ENCODE assay signal across 17 cellular contexts in genomic region chr17:77273397-77274136, GRCh38.
DNase-seq lines count a peak whose midpoint lies in the region; ATAC-seq and TF ChIP-seq lines count a peak whose summit lies in the region.
"Had no signal": no experiment of that assay in that cellular context is flagged by ENCODE, and none has a peak within 500 bp of the region (broad histone marks: within the 10 kb centered on the region; RNA-seq: fewer than 3 reads in every experiment).

No MANE protein-coding gene starts in this region.

- H3K9ac ChIP-seq in MM.1S (ENCODE audit: low read length) = no peak overlapping the region

- ATAC-seq in activated CD8-positive, alpha-beta memory T cell treated with anti-CD3 and anti-CD28 coated beads, Interleukin-2, amount 10 ng/mL, durations not matched to agents 7 days and 5 days = peak; percentile 39
- peak; percentile 84 for ATAC-seq in stimulated activated naive CD8-positive, alpha-beta T cell treated with anti-CD3 and anti-CD28 coated beads, Interleukin-15, Interleukin-2, amounts not matched to agents 100 U/mL and 50 U/mL, for 24 hours
- ATAC-seq in GM18868 (IDR thresholded peaks at IDR 0.05; ENCODE audit: unreplicated experiment) = no peak
- ATAC-seq: heart left ventricle, Right ventricle myocardium inferior, T-cell had no signal

- CTCF ChIA-PET in activated CD8-positive, alpha-beta memory T cell treated with anti-CD3 and anti-CD28 coated beads, Interleukin-2, amount 10 ng/mL, durations not matched to agents 7 days and 5 days (lab: Charles Lee) = no interaction called here

- H3K79me2 ChIP-seq in MM.1S (ENCODE audit: low read length) = no peaks in the 10 kb centered on the region

- no peak for DNase-seq in activated CD8-positive, alpha-beta memory T cell treated with anti-CD3 and anti-CD28 coated beads, Interleukin-2, amount 10 ng/mL, durations not matched to agents 7 days and 5 days
- no peak for DNase-seq in activated CD8-positive, alpha-beta memory T cell treated with anti-CD3 and anti-CD28 coated beads for 24 hours
- peak; percentile 79 for DNase-seq in NB4 (ENCODE audit: low read depth)
- DNase-seq in glomerular visceral epithelial cell (ENCODE audit: extremely low spot score) = peak; percentile 46
- no peak for DNase-seq in stimulated activated naive CD8-positive, alpha-beta T cell treated with anti-CD3 and anti-CD28 coated beads, Interleukin-15, Interleukin-2, amounts not matched to agents 100 U/mL and 50 U/mL, for 24 hours
- DNase-seq in MM.1S = no peak
- DNase-seq in NCI-H146 treated with DMSO at 0.1 percent for 48 hours (lab: John Stamatoyannopoulos, UW; ENCODE audit: unreplicated experiment) = no peak
- DNase-seq: C1 segment of cervical spinal cord, heart left ventricle, immature natural killer cell, NCI-H2081, NCI-H446 treated with DMSO at 0.1 percent for 48 hours, ovary, T-cell had no signal

- no peaks in the 10 kb centered on the region for H3K9me3 Mint-ChIP-seq in activated CD8-positive, alpha-beta memory T cell treated with anti-CD3 and anti-CD28 coated beads, Interleukin-2, amount 10 ng/mL, durations not matched to agents 7 days and 5 days (ENCODE audit: low read depth)
- H3K9me3 Mint-ChIP-seq: activated naive CD4-positive, alpha-beta T cell treated with anti-CD3 and anti-CD28 coated beads, Interleukin-2, amount 50 U/mL, for 24 hours; immature natural killer cell; T-cell had no signal

- H3K36me3 ChIP-seq in MM.1S (replicated peaks; ENCODE audit: insufficient read depth, low read length) = no peaks in the 10 kb centered on the region
- H3K36me3 ChIP-seq: heart left ventricle, ovary had no signal

- no peaks in the 10 kb centered on the region for H3K4me1 Mint-ChIP-seq in activated CD8-positive, alpha-beta memory T cell treated with anti-CD3 and anti-CD28 coated beads, Interleukin-2, amount 10 ng/mL, durations not matched to agents 7 days and 5 days
- H3K4me1 Mint-ChIP-seq: activated naive CD4-positive, alpha-beta T cell treated with anti-CD3 and anti-CD28 coated beads, Interleukin-2, amount 50 U/mL, for 24 hours; immature natural killer cell had no signal

- H3K4me3 Mint-ChIP-seq in activated CD8-positive, alpha-beta memory T cell treated with anti-CD3 and anti-CD28 coated beads, Interleukin-2, amount 10 ng/mL, durations not matched to agents 7 days and 5 days = no peak overlapping the region
- H3K4me3 Mint-ChIP-seq: activated naive CD4-positive, alpha-beta T cell treated with anti-CD3 and anti-CD28 coated beads, Interleukin-2, amount 50 U/mL, for 24 hours; immature natural killer cell; T-cell had no signal

- no peak overlapping the region for H3K4me2 ChIP-seq in MM.1S (ENCODE audit: low read depth, low read length)

- H3K4me3 ChIP-seq in NB4 (ENCODE audit: low read depth, low read length) (no peak overlapping the region), MM.1S (ENCODE audit: low read length) (no peak overlapping the region)
- H3K4me3 ChIP-seq: ovary had no signal

- no peaks in the 10 kb centered on the region for H3F3A ChIP-seq in MM.1S (ENCODE audit: insufficient read depth, low read length)

- peaks cover 7% of the 10 kb centered on the region for H3K27me3 ChIP-seq in MM.1S (replicated peaks; ENCODE audit: insufficient read depth, low read length)
- H3K27me3 ChIP-seq: ovary had no signal

- H2AFZ ChIP-seq in MM.1S (ENCODE audit: low read length) = no peak overlapping the region

- no peaks in the 10 kb centered on the region for H3K4me1 ChIP-seq in MM.1S (ENCODE audit: low read length)

- no peaks in the 10 kb centered on the region for H3K9me2 ChIP-seq in MM.1S (replicated peaks; ENCODE audit: insufficient read depth, low read length)

- peaks cover 30% of the 10 kb centered on the region for H3K27me3 Mint-ChIP-seq in activated CD8-positive, alpha-beta memory T cell treated with anti-CD3 and anti-CD28 coated beads, Interleukin-2, amount 10 ng/mL, durations not matched to agents 7 days and 5 days
- H3K27me3 Mint-ChIP-seq: activated naive CD4-positive, alpha-beta T cell treated with anti-CD3 and anti-CD28 coated beads, Interleukin-2, amount 50 U/mL, for 24 hours had no signal

- no peaks in the 10 kb centered on the region for H3K9me3 ChIP-seq in MM.1S (replicated peaks; ENCODE audit: insufficient read depth, low read length)
- H3K9me3 ChIP-seq: heart left ventricle, ovary had no signal

- H3K27ac Mint-ChIP-seq in activated CD8-positive, alpha-beta memory T cell treated with anti-CD3 and anti-CD28 coated beads, Interleukin-2, amount 10 ng/mL, durations not matched to agents 7 days and 5 days = no peak overlapping the region
- H3K27ac Mint-ChIP-seq: activated naive CD4-positive, alpha-beta T cell treated with anti-CD3 and anti-CD28 coated beads, Interleukin-2, amount 50 U/mL, for 24 hours; immature natural killer cell; T-cell had no signal

- no peak for TF ChIP-seq CTCF in NB4 (IDR thresholded peaks at IDR 0.05; ENCODE audit: low read depth, low read length)
- TF ChIP-seq CTCF in MM.1S (IDR thresholded peaks at IDR 0.05; ENCODE audit: low read length) = no peak

- H3K36me3 Mint-ChIP-seq in activated CD8-positive, alpha-beta memory T cell treated with anti-CD3 and anti-CD28 coated beads, Interleukin-2, amount 10 ng/mL, durations not matched to agents 7 days and 5 days = no peaks in the 10 kb centered on the region
- H3K36me3 Mint-ChIP-seq: activated naive CD4-positive, alpha-beta T cell treated with anti-CD3 and anti-CD28 coated beads, Interleukin-2, amount 50 U/mL, for 24 hours; immature natural killer cell; T-cell had no signal

- TF ChIP-seq POLR2A in NB4 (IDR thresholded peaks at IDR 0.05; ENCODE audit: extremely low read depth, insufficient read length) = no peak

- no peaks in the 10 kb centered on the region for H4K20me1 ChIP-seq in MM.1S (ENCODE audit: insufficient read depth, low read length)

- H3K27ac ChIP-seq in MM.1S (ENCODE audit: low read length) = no peak overlapping the region
- H3K27ac ChIP-seq: ovary had no signal

Comparison
In these comparisons a context has a peak if more than half of its experiments do, and no peak if none do; other contexts are left out.
1. DNase-seq: peak in NB4 (single experiment) and glomerular visceral epithelial cell (single experiment); none in activated CD8-positive, alpha-beta memory T cell treated with anti-CD3 and anti-CD28 coated beads, Interleukin-2, amount 10 ng/mL, durations not matched to agents 7 days and 5 days (single experiment), activated CD8-positive, alpha-beta memory T cell treated with anti-CD3 and anti-CD28 coated beads for 24 hours (single experiment), stimulated activated naive CD8-positive, alpha-beta T cell treated with anti-CD3 and anti-CD28 coated beads, Interleukin-15, Interleukin-2, amounts not matched to agents 100 U/mL and 50 U/mL, for 24 hours (single experiment), MM.1S (single experiment) and NCI-H146 treated with DMSO at 0.1 percent for 48 hours (single experiment).